Comparison of ENCODE assay signal across 1 cellular context in the genomic region with DNA sequence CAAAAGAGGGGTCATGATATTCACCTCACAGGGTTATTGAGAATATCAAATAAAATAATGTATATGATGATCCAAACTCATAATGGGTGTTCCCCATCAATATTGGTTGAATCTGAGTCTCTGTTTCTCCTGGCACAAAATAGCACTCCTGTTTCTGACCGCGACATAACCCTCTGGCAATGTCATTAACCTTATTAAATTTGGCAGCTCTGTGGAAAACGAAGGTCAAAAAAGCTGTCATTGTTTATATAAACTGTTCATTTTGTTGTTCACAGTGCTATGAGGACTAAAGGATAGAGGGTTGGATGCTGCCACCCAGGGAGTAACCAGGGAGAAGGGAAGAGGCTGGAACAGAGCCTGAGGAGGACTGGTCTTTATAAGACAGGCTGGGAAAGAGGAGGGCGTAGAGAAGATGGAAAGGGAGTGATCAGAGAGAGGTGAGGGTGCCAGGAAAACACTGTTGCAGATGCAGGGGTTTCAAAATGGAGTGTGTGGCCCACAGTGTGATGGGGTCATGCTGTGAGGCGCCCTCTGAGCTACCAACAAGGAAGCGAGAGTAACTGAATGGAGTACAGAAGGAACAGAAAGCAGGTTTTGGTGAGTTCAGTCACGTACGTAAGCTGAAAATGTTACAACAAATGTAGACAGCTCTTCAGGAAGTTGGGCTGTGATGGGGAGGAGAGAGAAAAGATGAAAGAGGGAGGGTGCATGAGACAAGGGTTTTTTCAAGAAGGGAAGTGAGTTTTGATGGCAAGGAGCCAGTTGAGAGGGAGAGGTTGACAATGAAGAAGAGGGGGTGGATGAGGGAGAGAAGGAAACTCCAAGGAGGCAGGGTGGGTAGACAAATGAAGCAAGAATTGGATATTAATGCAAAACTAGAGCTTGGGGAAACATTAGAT.
TF ChIP-seq lines count a peak whose summit lies in the region.

No MANE protein-coding gene starts in this region.

TF ChIP-seq in K562, 482 proteins besides CTCF, POLR2A, EP300 and RAD21 (continued from another document):
- TF ChIP-seq NFIC (IDR thresholded peaks at IDR 0.05): peak; percentile 78
- no peak for TF ChIP-seq NFRKB (IDR thresholded peaks at IDR 0.05; ENCODE audit: low read depth)
- peak; percentile 46; the same call in 1 of the 2 replicates for TF ChIP-seq SPI1 (IDR thresholded peaks at IDR 0.05; ENCODE audit: borderline replicate concordance, low read depth, low read length)
- TF ChIP-seq TEAD4 (IDR thresholded peaks at IDR 0.05; ENCODE audit: low read length): no peak
- no peak for TF ChIP-seq TEAD4 (CRISPR knock-in tag; IDR thresholded peaks at IDR 0.05; ENCODE audit: borderline replicate concordance)
- peak; percentile 61 for TF ChIP-seq CBX8 (IDR thresholded peaks at IDR 0.05; ENCODE audit: borderline replicate concordance, extremely low read depth, low read depth, low read length, poor library complexity, severe bottlenecking)
- no peak for TF ChIP-seq POLR2B (IDR thresholded peaks at IDR 0.05; ENCODE audit: low read depth, partially characterized antibody)
TF ChIP-seq in K562: peak in this region for 4.
